Comparison of ENCODE assay signal across 14 cellular contexts in genomic region chr5:169029661-169030274, GRCh38.
DNase-seq lines count a peak whose midpoint lies in the region; ATAC-seq and TF ChIP-seq lines count a peak whose summit lies in the region.
"Had no signal": no experiment of that assay in that cellular context is flagged by ENCODE, and none has a peak within 500 bp of the region (broad histone marks: within the 10 kb centered on the region; RNA-seq: fewer than 3 reads in every experiment).

No MANE protein-coding gene starts in this region.

- peak overlapping the region in 1 of 5 experiments; percentile 23 for H3K4me3 Mint-ChIP-seq in brain
- H3K4me3 Mint-ChIP-seq in mesothelial cell of epicardium: no peak overlapping the region
- H3K4me3 Mint-ChIP-seq: activated naive CD4-positive, alpha-beta T cell treated with anti-CD3 and anti-CD28 coated beads, Interleukin-2, amount 50 U/mL, for 24 hours had no signal

- DNase-seq in AG10803 (ENCODE audit: low read depth) (peak; percentile 66), NCI-H1092 (lab: John Stamatoyannopoulos, UW) (peak; percentile 14), mesothelial cell of epicardium (ENCODE audit: low spot score in 2 of 2, unreplicated experiment in 2 of 2) (no peak), T1000 (lab: John Stamatoyannopoulos, UW) (no peak)
- no peak for DNase-seq in activated CD8-positive, alpha-beta memory T cell treated with anti-CD3 and anti-CD28 coated beads, Interleukin-2, amount 50 U/mL, for 48 hours
- DNase-seq: IMR-90, mucosa of descending colon, NCI-H1694, SJCRH30 had no signal

- no peak for ATAC-seq in activated CD4-positive, CD25-positive, alpha-beta regulatory T cell treated with anti-CD3 and anti-CD28 coated beads, Interleukin-2, amount 50 U/mL, for 24 hours
- ATAC-seq in HG02970 (IDR thresholded peaks at IDR 0.05; ENCODE audit: low FRiP score, unreplicated experiment): no peak
- ATAC-seq: mucosa of descending colon had no signal

- TF ChIP-seq CTCF in AG10803 (conservative IDR thresholded peaks at IDR 0.05; ENCODE audit: low read length) (no peak), brain (conservative IDR thresholded peaks at IDR 0.05) (no peak), mesothelial cell of epicardium (IDR thresholded peaks at IDR 0.05; ENCODE audit: unreplicated experiment) (no peak)

- H3K27ac Mint-ChIP-seq in brain (peak overlapping the region in 3 of 5 experiments; percentile 29 to 91 (median 88)), mesothelial cell of epicardium (peak overlapping the region; percentile 66)
- H3K27ac Mint-ChIP-seq: activated naive CD4-positive, alpha-beta T cell treated with anti-CD3 and anti-CD28 coated beads, Interleukin-2, amount 50 U/mL, for 24 hours had no signal

- H3K9me3 Mint-ChIP-seq in brain (peaks cover 2 to 14% (median 6%) of the 10 kb centered on the region in 5 experiments), mesothelial cell of epicardium (peaks cover 8% of the 10 kb centered on the region)
- H3K9me3 Mint-ChIP-seq: activated naive CD4-positive, alpha-beta T cell treated with anti-CD3 and anti-CD28 coated beads, Interleukin-2, amount 50 U/mL, for 24 hours had no signal

- H3K36me3 Mint-ChIP-seq in brain (no peaks in the 10 kb centered on the region), mesothelial cell of epicardium (peaks cover 7% of the 10 kb centered on the region)
- H3K36me3 Mint-ChIP-seq: activated naive CD4-positive, alpha-beta T cell treated with anti-CD3 and anti-CD28 coated beads, Interleukin-2, amount 50 U/mL, for 24 hours had no signal

- H3K4me3 ChIP-seq in AG10803 (ENCODE audit: low read length): no peak overlapping the region
- H3K4me3 ChIP-seq: mucosa of descending colon, prostate gland, SJCRH30 had no signal

- H3K27me3 Mint-ChIP-seq in brain (peaks cover 18% of the 10 kb centered on the region), mesothelial cell of epicardium (ENCODE audit: low read depth) (no peaks in the 10 kb centered on the region)

- peaks cover 37% of the 10 kb centered on the region for H3K4me1 Mint-ChIP-seq in brain
- peaks cover 28% of the 10 kb centered on the region for H3K4me1 Mint-ChIP-seq in mesothelial cell of epicardium
- H3K4me1 Mint-ChIP-seq: activated naive CD4-positive, alpha-beta T cell treated with anti-CD3 and anti-CD28 coated beads, Interleukin-2, amount 50 U/mL, for 24 hours had no signal

Comparison
In these comparisons a context has a peak if more than half of its experiments do, and no peak if none do; other contexts are left out.
1. DNase-seq: peak in AG10803 (single experiment) and NCI-H1092 (single experiment); none in mesothelial cell of epicardium (0 of 2), activated CD8-positive, alpha-beta memory T cell treated with anti-CD3 and anti-CD28 coated beads, Interleukin-2, amount 50 U/mL, for 48 hours (single experiment) and T1000 (single experiment).